ENCODE assay signal across 22 cellular contexts in the genomic region with DNA sequence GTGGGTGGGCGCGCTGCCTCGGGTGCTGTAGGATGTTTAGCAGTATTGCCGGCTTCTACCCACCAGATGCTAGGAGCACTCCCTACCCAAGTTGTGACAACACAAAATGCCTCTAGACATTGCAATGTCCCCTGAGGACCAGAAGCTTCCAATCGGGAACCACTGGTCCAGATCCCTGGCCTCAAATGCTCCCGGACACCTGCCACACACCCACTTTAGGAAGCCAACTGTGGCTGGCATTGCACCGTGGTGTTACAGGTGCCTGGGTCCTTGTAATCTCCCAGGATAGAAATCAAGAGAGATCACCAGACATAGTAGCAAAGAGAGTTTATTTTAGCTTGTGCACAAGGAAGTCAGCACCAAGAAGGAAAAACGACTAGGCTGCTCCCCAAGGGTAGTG. TPM values are rescaled to one million over a fixed set of nuclear protein-coding genes. Genes with fewer than 3 reads are reported as not detected.
DNase-seq lines count a peak whose midpoint lies in the region; ATAC-seq and TF ChIP-seq lines count a peak whose summit lies in the region.
"Had no signal": no experiment of that assay in that cellular context is flagged by ENCODE, and none has a peak within 500 bp of the region (broad histone marks: within the 10 kb centered on the region; RNA-seq: fewer than 3 reads in every experiment).

No MANE protein-coding gene starts in this region.

- H3K27ac Mint-ChIP-seq in activated naive CD4-positive, alpha-beta T cell treated with anti-CD3 and anti-CD28 coated beads for 36 hours, result peak overlapping the region; percentile 55
- H3K27ac Mint-ChIP-seq in activated naive CD4-positive, alpha-beta T cell treated with anti-CD3 and anti-CD28 coated beads, Interleukin-2, amount 50 U/mL, for 72 hours, result peak overlapping the region in 1 of 2 donors; percentile 44
- H3K27ac Mint-ChIP-seq in T-helper 17 cell, result peak overlapping the region; percentile 60
- H3K27ac Mint-ChIP-seq in naive thymus-derived CD8-positive, alpha-beta T cell, result peak overlapping the region in 6 of 10 donors; percentile 35 to 89 (median 56)

- H4K20me1 ChIP-seq in BLaER1 treated with 17β-estradiol and CSF1 and Interleukin-3, amounts not matched to agents 10 nM and 100 nM, result no peaks in the 10 kb centered on the region

- no peak for DNase-seq in activated naive CD4-positive, alpha-beta T cell treated with anti-CD3 and anti-CD28 coated beads for 36 hours
- no peak for DNase-seq in activated naive CD4-positive, alpha-beta T cell treated with anti-CD3 and anti-CD28 coated beads, Interleukin-2, amount 50 U/mL, for 72 hours (ENCODE audit: low spot score in 2 of 2)
- no peak for DNase-seq in T-helper 17 cell
- DNase-seq in naive thymus-derived CD8-positive, alpha-beta T cell, result no peak
- DNase-seq in stimulated activated CD4-positive, alpha-beta T cell treated with anti-CD3 and anti-CD28 coated beads, Interleukin-15, amount 100 ng/mL, for 24 hours, result no peak
- DNase-seq in upper lobe of left lung, result no peak
- DNase-seq in D341Med (ENCODE audit: low spot score), result no peak
- DNase-seq: CD8-positive, alpha-beta memory T cell; DMS79 treated with DMSO at 0.1 percent for 48 hours; IMR-90; KG1; MG63; NCI-H1105 treated with DMSO at 0.1 percent for 48 hours; NCI-H146; NCI-H1930; NCI-H2107; NCI-H446; NCI-H524 treated with DMSO at 0.1 percent for 48 hours; NCI-H774 had no signal

- H3K4me3 ChIP-seq in BLaER1 treated with 17β-estradiol and CSF1 and Interleukin-3, amounts not matched to agents 10 nM and 100 nM, result no peak overlapping the region
- no peak overlapping the region for H3K4me3 ChIP-seq in upper lobe of left lung
- H3K4me3 ChIP-seq: MG63 had no signal

- H3K36me3 ChIP-seq in BLaER1 treated with 17β-estradiol and CSF1 and Interleukin-3, amounts not matched to agents 10 nM and 100 nM, result peaks cover 0 to 82% (median 45%) of the 10 kb centered on the region in 11 experiments; a peak in 16 of 22 replicates
- no peaks in the 10 kb centered on the region for H3K36me3 ChIP-seq in upper lobe of left lung
- H3K36me3 ChIP-seq: MG63 had no signal

- POLR2A ChIA-PET in naive thymus-derived CD8-positive, alpha-beta T cell (lab: Charles Lee), result interaction anchor here (3.2 kb wide), 1 partner anchor 15 kb away, joined by 23 read pairs; a partner anchor contains a TSS

- peak overlapping the region in 10 of 11 experiments; percentile 47 to 81 (median 74); a peak in 19 of 22 replicates for H3K27ac ChIP-seq in BLaER1 treated with 17β-estradiol and CSF1 and Interleukin-3, amounts not matched to agents 10 nM and 100 nM
- no peak overlapping the region for H3K27ac ChIP-seq in upper lobe of left lung
- H3K27ac ChIP-seq: C4-2B had no signal

- peaks cover 12% of the 10 kb centered on the region for H3K36me3 Mint-ChIP-seq in activated naive CD4-positive, alpha-beta T cell treated with anti-CD3 and anti-CD28 coated beads for 36 hours (ENCODE audit: low read depth)
- H3K36me3 Mint-ChIP-seq in activated naive CD4-positive, alpha-beta T cell treated with anti-CD3 and anti-CD28 coated beads, Interleukin-2, amount 50 U/mL, for 72 hours, result peaks cover 26% of the 10 kb centered on the region in 2 donors
- H3K36me3 Mint-ChIP-seq in T-helper 17 cell (ENCODE audit: low read depth), result no peaks in the 10 kb centered on the region
- H3K36me3 Mint-ChIP-seq in naive thymus-derived CD8-positive, alpha-beta T cell, result peaks cover 0 to 2% (median 0%) of the 10 kb centered on the region in 3 donors

- no peak for TF ChIP-seq EP300 in upper lobe of left lung (IDR thresholded peaks at IDR 0.05)

- peak overlapping the region in 5 of 11 experiments; percentile 8 to 62 (median 42); a peak in 3 of 22 replicates for H3K9ac ChIP-seq in BLaER1 treated with 17β-estradiol and CSF1 and Interleukin-3, amounts not matched to agents 10 nM and 100 nM

- no peaks in the 10 kb centered on the region for H3K27me3 ChIP-seq in BLaER1 treated with 17β-estradiol and CSF1 and Interleukin-3, amounts not matched to agents 10 nM and 100 nM
- H3K27me3 ChIP-seq in upper lobe of left lung, result no peaks in the 10 kb centered on the region
- H3K27me3 ChIP-seq: MG63 had no signal

- H3K4me1 ChIP-seq in BLaER1 treated with 17β-estradiol and CSF1 and Interleukin-3, amounts not matched to agents 10 nM and 100 nM, result peaks cover 36 to 49% (median 40%) of the 10 kb centered on the region in 10 experiments
- H3K4me1 ChIP-seq in upper lobe of left lung, result no peaks in the 10 kb centered on the region

- intact Hi-C loops in activated naive CD4-positive, alpha-beta T cell treated with anti-CD3 and anti-CD28 coated beads for 36 hours (cut with micrococcal nuclease), result no loop called here

- peaks cover 9% of the 10 kb centered on the region for H3K9me3 Mint-ChIP-seq in activated naive CD4-positive, alpha-beta T cell treated with anti-CD3 and anti-CD28 coated beads for 36 hours
- H3K9me3 Mint-ChIP-seq in activated naive CD4-positive, alpha-beta T cell treated with anti-CD3 and anti-CD28 coated beads, Interleukin-2, amount 50 U/mL, for 72 hours, result peaks cover 12% of the 10 kb centered on the region in 2 donors
- H3K9me3 Mint-ChIP-seq in naive thymus-derived CD8-positive, alpha-beta T cell, result peaks cover 0 to 15% (median 7%) of the 10 kb centered on the region in 9 donors

- CTCF ChIA-PET in activated naive CD4-positive, alpha-beta T cell treated with anti-CD3 and anti-CD28 coated beads for 36 hours (lab: Charles Lee), result no interaction called here

- 83 to 86% methylated on average over 6 to 8 of the region's 8 CpGs for WGBS in upper lobe of left lung, 2 donors

- H3K4me2 ChIP-seq in BLaER1 treated with 17β-estradiol and CSF1 and Interleukin-3, amounts not matched to agents 10 nM and 100 nM, result peak overlapping the region; percentile 47 to 78 (median 72)

- no peak for TF ChIP-seq POLR2A in upper lobe of left lung (IDR thresholded peaks at IDR 0.05)

- peaks cover 0 to 41% (median 25%) of the 10 kb centered on the region in 11 experiments; a peak in 16 of 22 replicates for H3K9me3 ChIP-seq in BLaER1 treated with 17β-estradiol and CSF1 and Interleukin-3, amounts not matched to agents 10 nM and 100 nM (replicated peaks in 1 of 11)
- H3K9me3 ChIP-seq in T-helper 17 cell (ENCODE audit: control insufficient read depth, low read length, poor library complexity, severe bottlenecking) (no peaks in the 10 kb centered on the region), upper lobe of left lung (no peaks in the 10 kb centered on the region)

- H3K4me3 Mint-ChIP-seq in activated naive CD4-positive, alpha-beta T cell treated with anti-CD3 and anti-CD28 coated beads for 36 hours, result no peak overlapping the region
- H3K4me3 Mint-ChIP-seq in T-helper 17 cell, result no peak overlapping the region
- H3K4me3 Mint-ChIP-seq in naive thymus-derived CD8-positive, alpha-beta T cell, result peak overlapping the region in 1 of 10 donors; percentile 15
- H3K4me3 Mint-ChIP-seq: CD8-positive, alpha-beta memory T cell had no signal

- TF ChIP-seq CTCF in upper lobe of left lung (IDR thresholded peaks at IDR 0.05), result no peak

- H3K4me1 Mint-ChIP-seq in activated naive CD4-positive, alpha-beta T cell treated with anti-CD3 and anti-CD28 coated beads for 36 hours (ENCODE audit: low read depth), result peaks cover 38% of the 10 kb centered on the region
- H3K4me1 Mint-ChIP-seq in T-helper 17 cell, result peaks cover 23% of the 10 kb centered on the region
- H3K4me1 Mint-ChIP-seq in naive thymus-derived CD8-positive, alpha-beta T cell, result peaks cover 7 to 24% (median 15%) of the 10 kb centered on the region in 4 donors

- H3K27me3 Mint-ChIP-seq in activated naive CD4-positive, alpha-beta T cell treated with anti-CD3 and anti-CD28 coated beads for 36 hours (ENCODE audit: low read depth), result no peaks in the 10 kb centered on the region
- no peaks in the 10 kb centered on the region for H3K27me3 Mint-ChIP-seq in T-helper 17 cell
- H3K27me3 Mint-ChIP-seq in naive thymus-derived CD8-positive, alpha-beta T cell, result no peaks in the 10 kb centered on the region

- no peak for ATAC-seq in activated naive CD4-positive, alpha-beta T cell treated with anti-CD3 and anti-CD28 coated beads, Interleukin-2, amount 50 U/mL, for 72 hours
- ATAC-seq in T-helper 17 cell (no peak), upper lobe of left lung (ENCODE audit: low FRiP score in 2 of 2) (no peak)
- no peak for ATAC-seq in naive thymus-derived CD8-positive, alpha-beta T cell
- ATAC-seq: HCT116 had no signal

RNA-seq across cellular contexts. Expression of a gene that starts 14.9 kb away (rescaled TPM):
- total RNA-seq in activated naive CD4-positive, alpha-beta T cell treated with anti-CD3 and anti-CD28 coated beads for 36 hours, result 10 to 100 TPM; 74.1 to 75.6 TPM
- 100 to 1,000 TPM in 1 of 2 donors, 10 to 100 TPM in 1; 45.2 to 108 TPM for total RNA-seq in activated naive CD4-positive, alpha-beta T cell treated with anti-CD3 and anti-CD28 coated beads, Interleukin-2, amount 50 U/mL, for 72 hours
- total RNA-seq in T-helper 17 cell, result 100 to 1,000 TPM; 245 to 340 TPM
- 10 to 100 TPM; 72.7 to 75.2 TPM for total RNA-seq in naive thymus-derived CD8-positive, alpha-beta T cell
- polyA plus RNA-seq in naive thymus-derived CD8-positive, alpha-beta T cell, result 100 to 1,000 TPM; 141 to 283 (median 248) TPM
- 100 to 1,000 TPM in 3 of 6 donors, 10 to 100 TPM in 3; 66.4 to 131 (median 94.8) TPM for total RNA-seq in upper lobe of left lung

RNA-seq across cellular contexts. Expression of a gene that starts 27.9 kb away (rescaled TPM):
- 10 to 100 TPM; 19.6 to 20.3 TPM for total RNA-seq in activated naive CD4-positive, alpha-beta T cell treated with anti-CD3 and anti-CD28 coated beads for 36 hours
- 10 to 100 TPM; 17.5 to 21.9 TPM for total RNA-seq in activated naive CD4-positive, alpha-beta T cell treated with anti-CD3 and anti-CD28 coated beads, Interleukin-2, amount 50 U/mL, for 72 hours
- total RNA-seq in T-helper 17 cell, result 10 to 100 TPM; 19.8 to 24.0 TPM
- total RNA-seq in naive thymus-derived CD8-positive, alpha-beta T cell, result 10 to 100 TPM; 14.9 to 15.3 TPM
- polyA plus RNA-seq in naive thymus-derived CD8-positive, alpha-beta T cell, result 1 to 10 TPM; 2.5 to 4.5 (median 4.3) TPM
- total RNA-seq in upper lobe of left lung, result 10 to 100 TPM in 4 of 6 donors, 1 to 10 TPM in 2; 7.8 to 70.2 (median 14.1) TPM

Comparison
In these comparisons a context has a peak if more than half of its experiments do, and no peak if none do; other contexts are left out.
1. H3K27ac ChIP-seq: peak in BLaER1 treated with 17β-estradiol and CSF1 and Interleukin-3, amounts not matched to agents 10 nM and 100 nM (10 of 11); none in upper lobe of left lung (0 of 4).